ENCODE assay signal across 8 cellular contexts in genomic region chr1:36397083-36397377, GRCh38. TPM values are rescaled to one million over a fixed set of nuclear protein-coding genes. Genes with fewer than 3 reads are reported as not detected.
DNase-seq lines count a peak whose midpoint lies in the region; ATAC-seq, FAIRE-seq and TF ChIP-seq lines count a peak whose summit lies in the region.

No MANE protein-coding gene starts in this region.

- H3K27ac ChIP-seq in CD8-positive, alpha-beta T cell (ENCODE audit: low read depth, low read length), result peak overlapping the region; percentile 85
- H3K27ac ChIP-seq in kidney (ENCODE audit: low read depth in 2 of 2, low read length in 2 of 2), result peak overlapping the region; percentile 87 to 93
- peak overlapping the region; percentile 92 for H3K27ac ChIP-seq in suprapubic skin

- no peak for DNase-seq in CD8-positive, alpha-beta T cell
- DNase-seq in activated naive CD8-positive, alpha-beta T cell treated with anti-CD3 and anti-CD28 coated beads, Interleukin-2, amount 50 U/mL, for 24 hours, result no peak
- DNase-seq in kidney, result no peak
- no peak for DNase-seq in suprapubic skin (ENCODE audit: low spot score in 2 of 2)
- no peak for DNase-seq in NCI-H1105 (lab: John Stamatoyannopoulos, UW)

- H3K27ac Mint-ChIP-seq in CD8-positive, alpha-beta T cell, result peak overlapping the region; percentile 96
- peak overlapping the region; percentile 96 for H3K27ac Mint-ChIP-seq in activated naive CD8-positive, alpha-beta T cell treated with anti-CD3 and anti-CD28 coated beads, Interleukin-2, amount 50 U/mL, for 24 hours

- H3K4me1 Mint-ChIP-seq in CD8-positive, alpha-beta T cell (ENCODE audit: low read depth), result peaks cover 33% of the 10 kb centered on the region
- peaks cover 46% of the 10 kb centered on the region for H3K4me1 Mint-ChIP-seq in activated naive CD8-positive, alpha-beta T cell treated with anti-CD3 and anti-CD28 coated beads, Interleukin-2, amount 50 U/mL, for 24 hours

- H3K9me3 ChIP-seq in CD8-positive, alpha-beta T cell (ENCODE audit: low read length), result no peaks in the 10 kb centered on the region
- H3K9me3 ChIP-seq in kidney (ENCODE audit: control insufficient read depth in 1 of 2, low read length in 2 of 2) (no peaks in the 10 kb centered on the region), suprapubic skin (no peaks in the 10 kb centered on the region)

- FAIRE-seq in kidney (lab: Jason Lieb, UNC), result no peak

- peak overlapping the region; percentile 77 to 94 for H3K9ac ChIP-seq in kidney (ENCODE audit: low read length in 2 of 2)

- H3K4me3 ChIP-seq in CD8-positive, alpha-beta T cell (ENCODE audit: low read depth, low read length), result peak overlapping the region; percentile 97
- H3K4me3 ChIP-seq in kidney (ENCODE audit: low read length in 2 of 2), result peak overlapping the region; percentile 87 to 97
- peak overlapping the region; percentile 80 for H3K4me3 ChIP-seq in suprapubic skin

- peak; percentile 54 for ATAC-seq in CD8-positive, alpha-beta T cell
- ATAC-seq in HG02943 (IDR thresholded peaks at IDR 0.05; ENCODE audit: low read depth, unreplicated experiment), result peak; percentile 16
- ATAC-seq in activated naive CD8-positive, alpha-beta T cell treated with anti-CD3 and anti-CD28 coated beads, Interleukin-2, amount 50 U/mL, for 24 hours, result peak; percentile 60
- no peak for ATAC-seq in GM21381 (IDR thresholded peaks at IDR 0.05; ENCODE audit: unreplicated experiment)
- ATAC-seq in HG03196 (IDR thresholded peaks at IDR 0.05; ENCODE audit: unreplicated experiment), result no peak

- peaks cover 14% of the 10 kb centered on the region for H3K36me3 ChIP-seq in CD8-positive, alpha-beta T cell (ENCODE audit: insufficient read depth, low read length)
- H3K36me3 ChIP-seq in kidney (ENCODE audit: control insufficient read depth in 1 of 2, insufficient read depth in 2 of 2, low read length in 2 of 2) (peaks cover 11 to 14% of the 10 kb centered on the region in 2 donors), suprapubic skin (peaks cover 19% of the 10 kb centered on the region)

- H3K27me3 ChIP-seq in CD8-positive, alpha-beta T cell (ENCODE audit: insufficient read depth, low read length), result no peaks in the 10 kb centered on the region
- H3K27me3 ChIP-seq in suprapubic skin, result no peaks in the 10 kb centered on the region

- intact Hi-C loops in CD8-positive, alpha-beta T cell (cut with DNase I, micrococcal nuclease), result loop anchor here (1.0 to 5.0 kb wide), 5 partner anchors 11 to 514 kb away; partner anchors contain the start of genes ADPRS (in 2 of the 2), AGO1 (in 1 of the 2) and SH3D21 (in 1 of the 2)
- intact Hi-C loops in kidney (cut with DNase I), result no loop called here

- 5% methylated on average over 5 of the region's 5 CpGs for WGBS in suprapubic skin

- peak overlapping the region; percentile 98 for H3K4me3 Mint-ChIP-seq in CD8-positive, alpha-beta T cell
- H3K4me3 Mint-ChIP-seq in activated naive CD8-positive, alpha-beta T cell treated with anti-CD3 and anti-CD28 coated beads, Interleukin-2, amount 50 U/mL, for 24 hours, result peak overlapping the region; percentile 89

- POLR2A ChIA-PET in CD8-positive, alpha-beta T cell (lab: Charles Lee), result interaction anchor here (0.6 to 3.4 kb wide), 4 partner anchors 11 to 1082 kb away, joined by 4 to 36 read pairs (median 8); partner anchors contain the start of gene STK40

- TF ChIP-seq CTCF in CD8-positive, alpha-beta T cell (IDR thresholded peaks at IDR 0.05), result no peak
- TF ChIP-seq CTCF in kidney (IDR thresholded peaks at IDR 0.05; ENCODE audit: borderline replicate concordance, extremely low read depth, insufficient read depth) (no peak), suprapubic skin (IDR thresholded peaks at IDR 0.05) (no peak)

- peaks cover 27% of the 10 kb centered on the region for H3K36me3 Mint-ChIP-seq in CD8-positive, alpha-beta T cell
- H3K36me3 Mint-ChIP-seq in activated naive CD8-positive, alpha-beta T cell treated with anti-CD3 and anti-CD28 coated beads, Interleukin-2, amount 50 U/mL, for 24 hours (ENCODE audit: low read depth), result peaks cover 17% of the 10 kb centered on the region

- H3K4me1 ChIP-seq in CD8-positive, alpha-beta T cell (ENCODE audit: insufficient read depth, low read length), result peaks cover 11% of the 10 kb centered on the region
- H3K4me1 ChIP-seq in kidney (ENCODE audit: control insufficient read depth in 1 of 2, insufficient read depth in 1 of 2, low read depth in 1 of 2, low read length in 2 of 2) (peaks cover 0 to 8% of the 10 kb centered on the region in 2 donors), suprapubic skin (peaks cover 27% of the 10 kb centered on the region)

- H3K9me3 Mint-ChIP-seq in CD8-positive, alpha-beta T cell, result no peaks in the 10 kb centered on the region
- H3K9me3 Mint-ChIP-seq in activated naive CD8-positive, alpha-beta T cell treated with anti-CD3 and anti-CD28 coated beads, Interleukin-2, amount 50 U/mL, for 24 hours, result no peaks in the 10 kb centered on the region

- no peak for TF ChIP-seq EP300 in suprapubic skin (IDR thresholded peaks at IDR 0.05)

- no peaks in the 10 kb centered on the region for H3K27me3 Mint-ChIP-seq in CD8-positive, alpha-beta T cell (ENCODE audit: low read depth)
- no peaks in the 10 kb centered on the region for H3K27me3 Mint-ChIP-seq in activated naive CD8-positive, alpha-beta T cell treated with anti-CD3 and anti-CD28 coated beads, Interleukin-2, amount 50 U/mL, for 24 hours

- no peak for TF ChIP-seq POLR2A in suprapubic skin (IDR thresholded peaks at IDR 0.05)

- CTCF ChIA-PET in CD8-positive, alpha-beta T cell (lab: Charles Lee), result interaction anchor here (0.8 to 2.7 kb wide), 6 partner anchors 8 to 28 kb away, joined by 3 to 10 read pairs (median 8); no protein-coding TSS in a partner anchor

RNA-seq across cellular contexts. Expression of gene LSM10, which starts 0.7 kb away (rescaled TPM):
- total RNA-seq in CD8-positive, alpha-beta T cell, result 10 to 100 TPM; 20.9 to 21.4 TPM
- total RNA-seq in kidney, result 29.5 TPM
- polyA plus RNA-seq in kidney (ENCODE audit: insufficient read depth, low read depth, low replicate concordance), result 91.6 TPM
- 10 to 100 TPM; 19.2 to 22.6 (median 21.4) TPM for total RNA-seq in suprapubic skin

RNA-seq across cellular contexts. Expression of gene STK40, which starts 11.3 kb away (rescaled TPM):
- total RNA-seq in CD8-positive, alpha-beta T cell, result 10 to 100 TPM; 13.4 to 16.9 TPM
- 39.2 TPM for total RNA-seq in kidney
- 30.9 TPM for polyA plus RNA-seq in kidney (ENCODE audit: insufficient read depth, low read depth, low replicate concordance)
- 10 to 100 TPM; 29.0 to 69.5 (median 51.8) TPM for total RNA-seq in suprapubic skin

RNA-seq across cellular contexts. Expression of gene OSCP1, which starts 53.2 kb away (rescaled TPM):
- total RNA-seq in CD8-positive, alpha-beta T cell, result 1 to 10 TPM; 1.8 to 2.0 TPM
- total RNA-seq in kidney (22.0 TPM), suprapubic skin (10 to 100 TPM in 2 of 4 donors, 1 to 10 TPM in 2; 3.8 to 15.4 (median 7.9) TPM)
- 27.8 TPM for polyA plus RNA-seq in kidney (ENCODE audit: insufficient read depth, low read depth, low replicate concordance)

Comparison
In these comparisons a context has a peak if more than half of its experiments do, and no peak if none do; other contexts are left out.
1. ATAC-seq: peak in CD8-positive, alpha-beta T cell (single experiment), HG02943 (single experiment) and activated naive CD8-positive, alpha-beta T cell treated with anti-CD3 and anti-CD28 coated beads, Interleukin-2, amount 50 U/mL, for 24 hours (single experiment); none in GM21381 (single experiment) and HG03196 (single experiment).
2. Peak in every context shown above with its lines, with median percentiles within 50 percentile points of each other: H3K27ac ChIP-seq and H3K4me3 ChIP-seq.